1 cellular context compared by ENCODE assay signal in genomic region chr20:44863661-44864060, GRCh38.
A peak's percentile ranks its signal among the peaks of the same experiment; 100 is the strongest.
TF ChIP-seq lines count a peak whose summit lies in the region.

No MANE protein-coding gene starts in this region.

TF ChIP-seq in K562, 482 proteins besides CTCF, POLR2A, EP300 and RAD21 (continues in another document):
- TF ChIP-seq POLR2G (IDR thresholded peaks at IDR 0.05; ENCODE audit: low read depth, low read length) (no peak), HSF4 (CRISPR knock-in tag; IDR thresholded peaks at IDR 0.05; ENCODE audit: borderline replicate concordance) (no peak), XRCC4 (IDR thresholded peaks at IDR 0.05; ENCODE audit: extremely low read depth, insufficient read depth, insufficient read length) (no peak), NCOA2 (IDR thresholded peaks at IDR 0.05; ENCODE audit: partially characterized antibody in 2 of 2) (no peak), SMARCE1 (IDR thresholded peaks at IDR 0.05) (no peak), ZNF445 (CRISPR knock-in tag; IDR thresholded peaks at IDR 0.05; ENCODE audit: low read depth) (no peak), SUPT5H (IDR thresholded peaks at IDR 0.05) (no peak), ETS2 (tag; IDR thresholded peaks at IDR 0.05; ENCODE audit: borderline replicate concordance, poor library complexity, severe bottlenecking) (no peak), ZNF695 (CRISPR knock-in tag; IDR thresholded peaks at IDR 0.05) (no peak), MEIS2 (IDR thresholded peaks at IDR 0.05; ENCODE audit: partially characterized antibody) (peak; percentile 57), KHSRP (IDR thresholded peaks at IDR 0.05) (no peak), FIP1L1 (IDR thresholded peaks at IDR 0.05; ENCODE audit: low read depth, low read length, poor library complexity, severe bottlenecking) (no peak), PBX2 (CRISPR knock-in tag; IDR thresholded peaks at IDR 0.05; ENCODE audit: low read depth) (no peak), PBX2 (tag; conservative IDR thresholded peaks at IDR 0.05; ENCODE audit: low read depth) (0 out of 2 replicates have a peak, but pooled peaks have one; percentile 35), CHD7 (IDR thresholded peaks at IDR 0.05; ENCODE audit: low read depth, low read length) (no peak), ZBTB40 (IDR thresholded peaks at IDR 0.05) (no peak), ZBTB40 (CRISPR knock-in tag; IDR thresholded peaks at IDR 0.05) (no peak), TCF3 (CRISPR knock-in tag; IDR thresholded peaks at IDR 0.05) (peak; percentile 28; the same call in 1 of the 2 replicates), RNF2 (IDR thresholded peaks at IDR 0.05) (no peak), ZNF143 (CRISPR knock-in tag; IDR thresholded peaks at IDR 0.05) (no peak), MCM3 (IDR thresholded peaks at IDR 0.05) (no peak), ZNF449 (CRISPR knock-in tag; IDR thresholded peaks at IDR 0.05) (no peak), ZFP1 (CRISPR knock-in tag; IDR thresholded peaks at IDR 0.05) (no peak), KLF1 (tag; IDR thresholded peaks at IDR 0.05) (no peak)
- TF ChIP-seq, protein P1, sequence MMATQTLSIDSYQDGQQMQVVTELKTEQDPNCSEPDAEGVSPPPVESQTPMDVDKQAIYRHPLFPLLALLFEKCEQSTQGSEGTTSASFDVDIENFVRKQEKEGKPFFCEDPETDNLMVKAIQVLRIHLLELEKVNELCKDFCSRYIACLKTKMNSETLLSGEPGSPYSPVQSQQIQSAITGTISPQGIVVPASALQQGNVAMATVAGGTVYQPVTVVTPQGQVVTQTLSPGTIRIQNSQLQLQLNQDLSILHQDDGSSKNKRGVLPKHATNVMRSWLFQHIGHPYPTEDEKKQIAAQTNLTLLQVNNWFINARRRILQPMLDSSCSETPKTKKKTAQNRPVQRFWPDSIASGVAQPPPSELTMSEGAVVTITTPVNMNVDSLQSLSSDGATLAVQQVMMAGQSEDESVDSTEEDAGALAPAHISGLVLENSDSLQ (IDR thresholded peaks at IDR 0.05), result peak; percentile 79
- TF ChIP-seq, protein P2, sequence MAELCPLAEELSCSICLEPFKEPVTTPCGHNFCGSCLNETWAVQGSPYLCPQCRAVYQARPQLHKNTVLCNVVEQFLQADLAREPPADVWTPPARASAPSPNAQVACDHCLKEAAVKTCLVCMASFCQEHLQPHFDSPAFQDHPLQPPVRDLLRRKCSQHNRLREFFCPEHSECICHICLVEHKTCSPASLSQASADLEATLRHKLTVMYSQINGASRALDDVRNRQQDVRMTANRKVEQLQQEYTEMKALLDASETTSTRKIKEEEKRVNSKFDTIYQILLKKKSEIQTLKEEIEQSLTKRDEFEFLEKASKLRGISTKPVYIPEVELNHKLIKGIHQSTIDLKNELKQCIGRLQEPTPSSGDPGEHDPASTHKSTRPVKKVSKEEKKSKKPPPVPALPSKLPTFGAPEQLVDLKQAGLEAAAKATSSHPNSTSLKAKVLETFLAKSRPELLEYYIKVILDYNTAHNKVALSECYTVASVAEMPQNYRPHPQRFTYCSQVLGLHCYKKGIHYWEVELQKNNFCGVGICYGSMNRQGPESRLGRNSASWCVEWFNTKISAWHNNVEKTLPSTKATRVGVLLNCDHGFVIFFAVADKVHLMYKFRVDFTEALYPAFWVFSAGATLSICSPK (IDR thresholded peaks at IDR 0.05; ENCODE audit: borderline replicate concordance), result no peak
- TF ChIP-seq, protein P3, sequence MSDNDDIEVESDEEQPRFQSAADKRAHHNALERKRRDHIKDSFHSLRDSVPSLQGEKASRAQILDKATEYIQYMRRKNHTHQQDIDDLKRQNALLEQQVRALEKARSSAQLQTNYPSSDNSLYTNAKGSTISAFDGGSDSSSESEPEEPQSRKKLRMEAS (CRISPR knock-in tag; IDR thresholded peaks at IDR 0.05), result no peak
